ENCODE assay signal across 14 cellular contexts in the genomic region with DNA sequence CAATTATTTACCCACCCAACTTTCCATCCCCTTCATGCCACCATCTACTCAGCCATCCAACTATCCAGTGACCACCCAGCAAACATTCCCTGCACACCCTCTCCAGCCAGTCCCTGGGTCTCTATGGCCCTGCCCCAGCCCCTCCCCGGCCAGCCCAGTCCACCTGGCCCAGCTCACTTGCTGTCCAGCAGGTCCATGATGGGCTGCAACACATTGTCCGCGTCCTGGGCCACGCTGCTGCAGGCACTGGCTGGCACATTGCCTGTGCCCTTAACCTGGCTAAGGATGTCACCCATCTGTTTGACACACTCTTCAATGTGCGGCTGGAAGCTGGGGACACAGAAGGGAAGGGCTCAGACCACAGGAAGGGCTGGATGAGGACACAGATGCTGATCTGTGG.
A peak's percentile ranks its signal among the peaks of the same experiment; 100 is the strongest.
DNase-seq lines count a peak whose midpoint lies in the region; ATAC-seq and TF ChIP-seq lines count a peak whose summit lies in the region.
"Had no signal": no experiment of that assay in that cellular context is flagged by ENCODE, and none has a peak within 500 bp of the region (broad histone marks: within the 10 kb centered on the region; RNA-seq: fewer than 3 reads in every experiment).

No MANE protein-coding gene starts in this region.

- no peaks in the 10 kb centered on the region for H3K27me3 Mint-ChIP-seq in endodermal cell (ENCODE audit: insufficient read depth)
- H3K27me3 Mint-ChIP-seq in GM23338 (ENCODE audit: insufficient read depth, low read depth, poor library complexity) = peaks cover 16% of the 10 kb centered on the region

- H3K4me3 ChIP-seq in endodermal cell (ENCODE audit: low read length) = no peak overlapping the region
- no peak overlapping the region for H3K4me3 ChIP-seq in osteoblast (ENCODE audit: insufficient read depth, low read length)
- no peak overlapping the region for H3K4me3 ChIP-seq in foreskin fibroblast (ENCODE audit: low read depth in 1 of 2, low read length in 2 of 2)
- no peak overlapping the region for H3K4me3 ChIP-seq in GM23338
- H3K4me3 ChIP-seq: A549, GM12878, GM23248 had no signal

- H3K4me1 ChIP-seq in endodermal cell (ENCODE audit: control insufficient read depth, insufficient read depth, low read length) = no peaks in the 10 kb centered on the region
- H3K4me1 ChIP-seq in osteoblast (ENCODE audit: insufficient read depth, low read length) = no peaks in the 10 kb centered on the region
- H3K4me1 ChIP-seq in GM23338 (ENCODE audit: insufficient read depth) = no peaks in the 10 kb centered on the region
- H3K4me1 ChIP-seq: A549, BE2C had no signal

- H3K9me3 Mint-ChIP-seq in endodermal cell = peaks cover 4% of the 10 kb centered on the region
- no peaks in the 10 kb centered on the region; the same call in 2 of the 3 replicates for H3K9me3 Mint-ChIP-seq in GM23338
- H3K9me3 Mint-ChIP-seq: H9 had no signal

- H3K36me3 Mint-ChIP-seq in endodermal cell (ENCODE audit: low read depth) (peaks cover 22% of the 10 kb centered on the region), GM23338 (ENCODE audit: low read depth) (peaks cover 57% of the 10 kb centered on the region)

- no peak overlapping the region for H3K27ac Mint-ChIP-seq in endodermal cell
- no peak overlapping the region for H3K27ac Mint-ChIP-seq in GM23338
- H3K27ac Mint-ChIP-seq: CD8-positive, alpha-beta memory T cell; H9 had no signal

- H3K4me3 Mint-ChIP-seq in endodermal cell (no peak overlapping the region), GM23338 (no peak overlapping the region)
- H3K4me3 Mint-ChIP-seq: CD8-positive, alpha-beta memory T cell; H9 had no signal

- no peaks in the 10 kb centered on the region for H3K9me2 ChIP-seq in GM23338 (ENCODE audit: insufficient read depth)

- no peak for TF ChIP-seq CTCF in endodermal cell (conservative IDR thresholded peaks at IDR 0.05)
- TF ChIP-seq CTCF in osteoblast (IDR thresholded peaks at IDR 0.05; ENCODE audit: extremely low read depth, low read depth, low read length) = no peak
- TF ChIP-seq CTCF in foreskin fibroblast (IDR thresholded peaks at IDR 0.05; ENCODE audit: low read depth, low read length) = no peak
- TF ChIP-seq CTCF in GM23338 (conservative IDR thresholded peaks at IDR 0.05; ENCODE audit: low read depth in 2 of 2) = no peak

- H3K4me2 ChIP-seq in osteoblast (ENCODE audit: insufficient read depth, low read length) = no peak overlapping the region
- no peak overlapping the region for H3K4me2 ChIP-seq in GM23338
- H3K4me2 ChIP-seq: A549 had no signal

- H2AFZ ChIP-seq in osteoblast (ENCODE audit: low read length) = no peak overlapping the region
- H2AFZ ChIP-seq in GM23338 = no peak overlapping the region
- H2AFZ ChIP-seq: GM23248 had no signal

- no peaks in the 10 kb centered on the region for H3K79me2 ChIP-seq in osteoblast (ENCODE audit: insufficient read depth, low read length)
- no peaks in the 10 kb centered on the region for H3K79me2 ChIP-seq in GM23338 (replicated peaks; ENCODE audit: insufficient read depth)

- H3K27ac ChIP-seq in endodermal cell (ENCODE audit: low read depth, low read length) (no peak overlapping the region), osteoblast (ENCODE audit: low read depth, low read length) (no peak overlapping the region), GM23338 (ENCODE audit: low read depth) (no peak overlapping the region)
- H3K27ac ChIP-seq: A549, GM23248 had no signal

- WGBS in endodermal cell (ENCODE audit: insufficient coverage in 1 of 2, insufficient read length in 1 of 2), 2 experiments = 96% methylated on average over 4 to 5 of the region's 5 CpGs

- DNase-seq in CMK (ENCODE audit: low read depth) (peak; percentile 65), MV-4-11 (lab: John Stamatoyannopoulos, UW) (peak; percentile 70), endodermal cell (peak; percentile 21), osteoblast (ENCODE audit: insufficient read length, low spot score, missing footprints) (peak; percentile 29), foreskin fibroblast (no peak), DMS153 (lab: John Stamatoyannopoulos, UW) (no peak), GM23338 (ENCODE audit: low spot score) (no peak)
- DNase-seq: BE2C, GM23248, H9 had no signal

- H3F3A ChIP-seq in GM23338 (replicated peaks; ENCODE audit: low read depth) = 0 out of 2 replicates have a peak, but pooled peaks cover 6% of the 10 kb centered on the region

- no peak overlapping the region for H3K9ac ChIP-seq in endodermal cell (ENCODE audit: extremely low read depth, low read length, poor library complexity, severe bottlenecking)
- H3K9ac ChIP-seq: GM23248 had no signal

- H3K36me3 ChIP-seq in endodermal cell (ENCODE audit: control insufficient read depth, insufficient read depth, low read length) (no peaks in the 10 kb centered on the region), osteoblast (ENCODE audit: insufficient read depth, low read length) (no peaks in the 10 kb centered on the region), GM23338 (ENCODE audit: insufficient read depth) (0 out of 2 replicates have a peak, but pooled peaks cover 4% of the 10 kb centered on the region)

- no peak for ATAC-seq in GM23338
- ATAC-seq: A549, GM12878, HepG2 had no signal

- H3K4me1 Mint-ChIP-seq in endodermal cell (no peaks in the 10 kb centered on the region), GM23338 (no peaks in the 10 kb centered on the region)

- no peaks in the 10 kb centered on the region for H4K20me1 ChIP-seq in osteoblast (ENCODE audit: insufficient read depth, low read length)
- no peaks in the 10 kb centered on the region; the same call in 1 of the 2 replicates for H4K20me1 ChIP-seq in GM23338 (replicated peaks; ENCODE audit: insufficient read depth)

- H3K9me3 ChIP-seq in endodermal cell (ENCODE audit: control insufficient read depth, low read length) = no peaks in the 10 kb centered on the region
- no peaks in the 10 kb centered on the region for H3K9me3 ChIP-seq in osteoblast (ENCODE audit: low read depth, low read length)
- H3K9me3 ChIP-seq: A549, BE2C had no signal

- H3K27me3 ChIP-seq in endodermal cell (ENCODE audit: control insufficient read depth, insufficient read depth, low read length, poor library complexity, severe bottlenecking) (no peaks in the 10 kb centered on the region), osteoblast (ENCODE audit: insufficient read depth, low read length) (no peaks in the 10 kb centered on the region), GM23338 (ENCODE audit: insufficient read depth) (no peaks in the 10 kb centered on the region)
- H3K27me3 ChIP-seq: BE2C had no signal

TF ChIP-seq in GM23338, 12 proteins besides CTCF, POLR2A, EP300 and RAD21 (continues in another document):
- TF ChIP-seq NANOG (IDR thresholded peaks at IDR 0.05; ENCODE audit: borderline replicate concordance) (no peak), EZH2phosphoT487 (IDR thresholded peaks at IDR 0.05; ENCODE audit: unreplicated experiment) (no peak)
- TF ChIP-seq, protein P1, sequence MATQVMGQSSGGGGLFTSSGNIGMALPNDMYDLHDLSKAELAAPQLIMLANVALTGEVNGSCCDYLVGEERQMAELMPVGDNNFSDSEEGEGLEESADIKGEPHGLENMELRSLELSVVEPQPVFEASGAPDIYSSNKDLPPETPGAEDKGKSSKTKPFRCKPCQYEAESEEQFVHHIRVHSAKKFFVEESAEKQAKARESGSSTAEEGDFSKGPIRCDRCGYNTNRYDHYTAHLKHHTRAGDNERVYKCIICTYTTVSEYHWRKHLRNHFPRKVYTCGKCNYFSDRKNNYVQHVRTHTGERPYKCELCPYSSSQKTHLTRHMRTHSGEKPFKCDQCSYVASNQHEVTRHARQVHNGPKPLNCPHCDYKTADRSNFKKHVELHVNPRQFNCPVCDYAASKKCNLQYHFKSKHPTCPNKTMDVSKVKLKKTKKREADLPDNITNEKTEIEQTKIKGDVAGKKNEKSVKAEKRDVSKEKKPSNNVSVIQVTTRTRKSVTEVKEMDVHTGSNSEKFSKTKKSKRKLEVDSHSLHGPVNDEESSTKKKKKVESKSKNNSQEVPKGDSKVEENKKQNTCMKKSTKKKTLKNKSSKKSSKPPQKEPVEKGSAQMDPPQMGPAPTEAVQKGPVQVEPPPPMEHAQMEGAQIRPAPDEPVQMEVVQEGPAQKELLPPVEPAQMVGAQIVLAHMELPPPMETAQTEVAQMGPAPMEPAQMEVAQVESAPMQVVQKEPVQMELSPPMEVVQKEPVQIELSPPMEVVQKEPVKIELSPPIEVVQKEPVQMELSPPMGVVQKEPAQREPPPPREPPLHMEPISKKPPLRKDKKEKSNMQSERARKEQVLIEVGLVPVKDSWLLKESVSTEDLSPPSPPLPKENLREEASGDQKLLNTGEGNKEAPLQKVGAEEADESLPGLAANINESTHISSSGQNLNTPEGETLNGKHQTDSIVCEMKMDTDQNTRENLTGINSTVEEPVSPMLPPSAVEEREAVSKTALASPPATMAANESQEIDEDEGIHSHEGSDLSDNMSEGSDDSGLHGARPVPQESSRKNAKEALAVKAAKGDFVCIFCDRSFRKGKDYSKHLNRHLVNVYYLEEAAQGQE (IDR thresholded peaks at IDR 0.05; ENCODE audit: unreplicated experiment) = no peak

Comparison
In these comparisons a context has a peak if more than half of its experiments do, and no peak if none do; other contexts are left out.
1. DNase-seq: peak in CMK (single experiment), MV-4-11 (single experiment), endodermal cell (single experiment) and osteoblast (single experiment); none in foreskin fibroblast (0 of 2), DMS153 (single experiment) and GM23338 (single experiment).